2 cellular contexts compared by ENCODE assay signal in genomic region chr6:2120912-2121311, GRCh38.
A peak's percentile ranks its signal among the peaks of the same experiment; 100 is the strongest.
TF ChIP-seq lines count a peak whose summit lies in the region.

No MANE protein-coding gene starts in this region.

TF ChIP-seq in HepG2, 621 proteins besides CTCF, POLR2A, EP300 and RAD21:
- TF ChIP-seq ZNF503 (CRISPR knock-in tag; IDR thresholded peaks at IDR 0.05) (no peak), YEATS2 (CRISPR knock-in tag; IDR thresholded peaks at IDR 0.05; ENCODE audit: borderline replicate concordance) (no peak), ZNF768 (CRISPR knock-in tag; IDR thresholded peaks at IDR 0.05) (peak; percentile 62), ZBTB25 (CRISPR knock-in tag; IDR thresholded peaks at IDR 0.05) (no peak), NFE2L1 (CRISPR knock-in tag; IDR thresholded peaks at IDR 0.05; ENCODE audit: borderline replicate concordance) (no peak), STAG1 (CRISPR knock-in tag; IDR thresholded peaks at IDR 0.05) (no peak), RBM22 (optimal IDR thresholded peaks at IDR 0.05; ENCODE audit: low read length) (peak; percentile 72), NCOR1 (IDR thresholded peaks at IDR 0.05; ENCODE audit: borderline replicate concordance, low read length) (no peak), RFXANK (CRISPR knock-in tag; IDR thresholded peaks at IDR 0.05) (no peak), SIN3A (IDR thresholded peaks at IDR 0.05; ENCODE audit: borderline replicate concordance, low read depth, low read length) (no peak), DZIP1 (CRISPR knock-in tag; IDR thresholded peaks at IDR 0.05) (no peak), CREB3 (CRISPR knock-in tag; IDR thresholded peaks at IDR 0.05) (no peak), ERF (CRISPR knock-in tag; IDR thresholded peaks at IDR 0.05) (no peak)

TF ChIP-seq in neural cell, 6 proteins besides CTCF, POLR2A, EP300 and RAD21:
- TF ChIP-seq REST (IDR thresholded peaks at IDR 0.05; ENCODE audit: borderline replicate concordance) = peak; percentile 3
- no peak for TF ChIP-seq EZH2 (IDR thresholded peaks at IDR 0.05; ENCODE audit: borderline replicate concordance, insufficient read depth, low read length, poor library complexity, severe bottlenecking)
- no peak for TF ChIP-seq POLR2AphosphoS5 (IDR thresholded peaks at IDR 0.05)
- no peak for TF ChIP-seq SMC3 (conservative IDR thresholded peaks at IDR 0.05; ENCODE audit: poor library complexity)
